25 cellular contexts compared by ENCODE assay signal in genomic region chr10:102159051-102159597, GRCh38. TPM values are rescaled to one million over a fixed set of nuclear protein-coding genes. Genes with fewer than 3 reads are reported as not detected.
DNase-seq lines count a peak whose midpoint lies in the region; ATAC-seq and TF ChIP-seq lines count a peak whose summit lies in the region.
"Had no signal": no experiment of that assay in that cellular context is flagged by ENCODE, and none has a peak within 500 bp of the region (broad histone marks: within the 10 kb centered on the region; RNA-seq: fewer than 3 reads in every experiment).

No MANE protein-coding gene starts in this region.

- no peaks in the 10 kb centered on the region for H3K27me3 ChIP-seq in brain microvascular endothelial cell (replicated peaks)
- no peaks in the 10 kb centered on the region for H3K27me3 ChIP-seq in SJCRH30
- H3K27me3 ChIP-seq: pancreas had no signal

- ATAC-seq in activated T-cell treated with anti-CD3 and anti-CD28 coated beads, Interleukin-2, amount 50 U/mL, for 72 hours (replicated peaks in 1 of 2), result no peak
- ATAC-seq in activated T-cell treated with anti-CD3 and anti-CD28 coated beads, Interleukin-2, amount 50 U/mL, for 4 hours, result no peak
- ATAC-seq in GM18867 (IDR thresholded peaks at IDR 0.05; ENCODE audit: unreplicated experiment) (no peak), T-cell (replicated peaks in 1 of 4) (no peak)
- ATAC-seq: left colon; naive thymus-derived CD4-positive, alpha-beta T cell; pancreas; sciatic nerve; stimulated activated memory B cell treated with anti-CD40 and anti-IgM and Interleukin-4, amounts not matched to agents 10 μg/mL and 1 μg/mL and 100 μg/mL, for 72 hours had no signal

- CTCF ChIA-PET in T-cell (lab: Charles Lee), result interaction anchor here in 1 of 2 donors (2.3 kb wide), 1 partner anchor 10 kb away, joined by 8 read pairs; no protein-coding TSS in a partner anchor

- peaks cover 41% of the 10 kb centered on the region for H3K4me1 Mint-ChIP-seq in activated T-cell treated with anti-CD3 and anti-CD28 coated beads, Interleukin-2, amount 50 U/mL, for 72 hours (ENCODE audit: low read depth)
- H3K4me1 Mint-ChIP-seq in activated T-cell treated with anti-CD3 and anti-CD28 coated beads, Interleukin-2, amount 50 U/mL, for 4 hours (ENCODE audit: low read depth), result peaks cover 27% of the 10 kb centered on the region
- H3K4me1 Mint-ChIP-seq in T-cell, result peaks cover 26 to 31% (median 29%) of the 10 kb centered on the region in 3 donors

- H3K4me3 ChIP-seq in brain microvascular endothelial cell (ENCODE audit: low read depth, low read length), result no peak overlapping the region
- no peak overlapping the region for H3K4me3 ChIP-seq in skeletal muscle cell (ENCODE audit: low read depth, low read length)
- no peak overlapping the region for H3K4me3 ChIP-seq in SJCRH30
- H3K4me3 ChIP-seq: pancreas had no signal

- H3K27ac ChIP-seq in brain microvascular endothelial cell (no peak overlapping the region), SJCRH30 (no peak overlapping the region)
- H3K27ac ChIP-seq: pancreas had no signal

- H3K9me3 ChIP-seq in SJCRH30 (replicated peaks), result no peaks in the 10 kb centered on the region
- H3K9me3 ChIP-seq: pancreas had no signal

- H3K9me3 Mint-ChIP-seq in activated T-cell treated with anti-CD3 and anti-CD28 coated beads, Interleukin-2, amount 50 U/mL, for 72 hours, result no peaks in the 10 kb centered on the region
- no peaks in the 10 kb centered on the region for H3K9me3 Mint-ChIP-seq in activated T-cell treated with anti-CD3 and anti-CD28 coated beads, Interleukin-2, amount 50 U/mL, for 4 hours
- H3K9me3 Mint-ChIP-seq in T-cell, result no peaks in the 10 kb centered on the region
- H3K9me3 Mint-ChIP-seq: CD4-positive, alpha-beta T cell; naive thymus-derived CD4-positive, alpha-beta T cell; stimulated activated memory B cell treated with anti-CD40 and anti-IgM and Interleukin-4, amounts not matched to agents 10 μg/mL and 1 μg/mL and 100 μg/mL, for 72 hours had no signal

- no peak for TF ChIP-seq CTCF in brain microvascular endothelial cell (IDR thresholded peaks at IDR 0.05; ENCODE audit: low read depth, low read length, missing control alignments)

- H3K36me3 ChIP-seq in brain microvascular endothelial cell (replicated peaks), result peaks cover 70% of the 10 kb centered on the region
- peaks cover 84% of the 10 kb centered on the region for H3K36me3 ChIP-seq in SJCRH30

- POLR2A ChIA-PET in T-cell (lab: Charles Lee), result interaction anchor here in 1 of 2 donors (0.6 kb wide), 1 partner anchor 23 kb away, joined by 7 read pairs; no protein-coding TSS in a partner anchor

- in situ Hi-C loops in brain microvascular endothelial cell (cut with HindIII; ENCODE audit: low pct_ligation_motif_present, low sequenced_read_pairs), result no loop called here

- peak overlapping the region; percentile 69 for H3K27ac Mint-ChIP-seq in activated T-cell treated with anti-CD3 and anti-CD28 coated beads, Interleukin-2, amount 50 U/mL, for 72 hours
- H3K27ac Mint-ChIP-seq in T-cell, result peak overlapping the region in 1 of 2 donors; percentile 4
- H3K27ac Mint-ChIP-seq: stimulated activated memory B cell treated with anti-CD40 and anti-IgM and Interleukin-4, amounts not matched to agents 10 μg/mL and 1 μg/mL and 100 μg/mL, for 72 hours had no signal

- H3K27me3 Mint-ChIP-seq in activated T-cell treated with anti-CD3 and anti-CD28 coated beads, Interleukin-2, amount 50 U/mL, for 72 hours (ENCODE audit: low read depth), result no peaks in the 10 kb centered on the region
- no peaks in the 10 kb centered on the region for H3K27me3 Mint-ChIP-seq in activated T-cell treated with anti-CD3 and anti-CD28 coated beads, Interleukin-2, amount 50 U/mL, for 4 hours (ENCODE audit: low read depth)
- no peaks in the 10 kb centered on the region for H3K27me3 Mint-ChIP-seq in T-cell
- H3K27me3 Mint-ChIP-seq: CD4-positive, alpha-beta T cell; naive thymus-derived CD4-positive, alpha-beta T cell; stimulated activated memory B cell treated with anti-CD40 and anti-IgM and Interleukin-4, amounts not matched to agents 10 μg/mL and 1 μg/mL and 100 μg/mL, for 72 hours had no signal

- H3K4me1 ChIP-seq in SJCRH30, result peaks cover 8% of the 10 kb centered on the region; the same call in 1 of the 2 replicates

- H3K4me3 Mint-ChIP-seq in activated T-cell treated with anti-CD3 and anti-CD28 coated beads, Interleukin-2, amount 50 U/mL, for 72 hours, result no peak overlapping the region
- H3K4me3 Mint-ChIP-seq in activated T-cell treated with anti-CD3 and anti-CD28 coated beads, Interleukin-2, amount 50 U/mL, for 4 hours, result no peak overlapping the region
- no peak overlapping the region for H3K4me3 Mint-ChIP-seq in T-cell
- H3K4me3 Mint-ChIP-seq: CD4-positive, alpha-beta T cell; naive thymus-derived CD4-positive, alpha-beta T cell; stimulated activated memory B cell treated with anti-CD40 and anti-IgM and Interleukin-4, amounts not matched to agents 10 μg/mL and 1 μg/mL and 100 μg/mL, for 72 hours had no signal

- H3K36me3 Mint-ChIP-seq in activated T-cell treated with anti-CD3 and anti-CD28 coated beads, Interleukin-2, amount 50 U/mL, for 72 hours (ENCODE audit: insufficient read depth in 2 of 2), result peaks cover 14 to 59% of the 10 kb centered on the region in 2 donors
- peaks cover 68% of the 10 kb centered on the region for H3K36me3 Mint-ChIP-seq in activated T-cell treated with anti-CD3 and anti-CD28 coated beads, Interleukin-2, amount 50 U/mL, for 4 hours (ENCODE audit: insufficient read depth)
- peaks cover 57% of the 10 kb centered on the region for H3K36me3 Mint-ChIP-seq in T-cell

- DNase-seq in activated T-cell treated with anti-CD3 and anti-CD28 coated beads, Interleukin-2, amount 50 U/mL, for 72 hours, result no peak
- DNase-seq in activated T-cell treated with anti-CD3 and anti-CD28 coated beads, Interleukin-2, amount 50 U/mL, for 4 hours, result no peak
- DNase-seq in LHCN-M2 (ENCODE audit: low read depth) (peak; percentile 19), brain microvascular endothelial cell (peak; percentile 58), skeletal muscle cell (ENCODE audit: low read depth) (peak; percentile 18), SJCRH30 (no peak), T-cell (no peak)
- DNase-seq: activated CD4-positive, alpha-beta T cell treated with anti-CD3 and anti-CD28 coated beads for 1 hour; activated gamma-delta T cell treated with Interleukin-2 at 50 U/mL for 16 hours; CD4-positive, alpha-beta T cell; DMS 273 treated with DMSO at 0.1 percent for 48 hours; effector memory CD4-positive, alpha-beta T cell; GF-D8; glutamatergic neuron; Kasumi-1; left colon; mesendoderm; naive thymus-derived CD4-positive, alpha-beta T cell; NCI-H1105; NCI-H2029 treated with DMSO at 0.1 percent for 48 hours; pancreas; T-helper 9 cell had no signal

RNA-seq across cellular contexts. Expression of gene NOLC1, which starts 6.9 kb away (rescaled TPM):
- total RNA-seq in activated T-cell treated with anti-CD3 and anti-CD28 coated beads, Interleukin-2, amount 50 U/mL, for 72 hours, result 100 to 1,000 TPM in 1 of 2 donors, 10 to 100 TPM in 1; 98.2 to 124 TPM
- 100 to 1,000 TPM; 451 to 523 (median 461) TPM for total RNA-seq in activated T-cell treated with anti-CD3 and anti-CD28 coated beads, Interleukin-2, amount 50 U/mL, for 4 hours
- total RNA-seq in LHCN-M2 (2014; rRNA removed), result 76.7 and 96.6 TPM in 2 replicates
- 32.9 TPM for polyA plus RNA-seq in LHCN-M2 (2012)
- total RNA-seq in SJCRH30 (2014; rRNA removed; shearing (Covaris generic)), result 225 and 242 TPM in 2 replicates
- total RNA-seq in T-cell, result 10 to 100 TPM; 40.7 to 69.8 (median 62.4) TPM

RNA-seq across cellular contexts. Expression of gene PPRC1, which starts 26.3 kb away (rescaled TPM):
- 10 to 100 TPM; 42.6 to 51.4 TPM for total RNA-seq in activated T-cell treated with anti-CD3 and anti-CD28 coated beads, Interleukin-2, amount 50 U/mL, for 72 hours
- 100 to 1,000 TPM; 155 to 161 (median 156) TPM for total RNA-seq in activated T-cell treated with anti-CD3 and anti-CD28 coated beads, Interleukin-2, amount 50 U/mL, for 4 hours
- total RNA-seq in LHCN-M2 (2014; rRNA removed) (23.1 and 26.0 TPM in 2 replicates), T-cell (10 to 100 TPM; 33.5 to 55.1 (median 51.4) TPM)
- polyA plus RNA-seq in LHCN-M2 (2012), result 17.5 TPM
- total RNA-seq in SJCRH30 (2014; rRNA removed; shearing (Covaris generic)), result 61.0 and 63.0 TPM in 2 replicates

RNA-seq across cellular contexts. Expression of gene LDB1, which starts 39.0 kb away (rescaled TPM):
- 10 to 100 TPM; 65.1 to 71.2 TPM for total RNA-seq in activated T-cell treated with anti-CD3 and anti-CD28 coated beads, Interleukin-2, amount 50 U/mL, for 72 hours
- total RNA-seq in activated T-cell treated with anti-CD3 and anti-CD28 coated beads, Interleukin-2, amount 50 U/mL, for 4 hours, result 10 to 100 TPM; 55.7 to 59.6 (median 56.2) TPM
- total RNA-seq in LHCN-M2 (2014; rRNA removed) (27.8 and 35.1 TPM in 2 replicates), T-cell (100 to 1,000 TPM; 120 to 147 (median 126) TPM)
- 37.3 TPM for polyA plus RNA-seq in LHCN-M2 (2012)
- total RNA-seq in SJCRH30 (2014; rRNA removed; shearing (Covaris generic)), result 72.6 and 81.6 TPM in 2 replicates

Comparison
In these comparisons a context has a peak if more than half of its experiments do, and no peak if none do; other contexts are left out.
1. DNase-seq: peak in LHCN-M2 (single experiment), brain microvascular endothelial cell (single experiment) and skeletal muscle cell (single experiment); none in activated T-cell treated with anti-CD3 and anti-CD28 coated beads, Interleukin-2, amount 50 U/mL, for 72 hours (0 of 2), activated T-cell treated with anti-CD3 and anti-CD28 coated beads, Interleukin-2, amount 50 U/mL, for 4 hours (single experiment), SJCRH30 (0 of 2) and T-cell (0 of 34).